21 cellular contexts compared by ENCODE assay signal in the genomic region with DNA sequence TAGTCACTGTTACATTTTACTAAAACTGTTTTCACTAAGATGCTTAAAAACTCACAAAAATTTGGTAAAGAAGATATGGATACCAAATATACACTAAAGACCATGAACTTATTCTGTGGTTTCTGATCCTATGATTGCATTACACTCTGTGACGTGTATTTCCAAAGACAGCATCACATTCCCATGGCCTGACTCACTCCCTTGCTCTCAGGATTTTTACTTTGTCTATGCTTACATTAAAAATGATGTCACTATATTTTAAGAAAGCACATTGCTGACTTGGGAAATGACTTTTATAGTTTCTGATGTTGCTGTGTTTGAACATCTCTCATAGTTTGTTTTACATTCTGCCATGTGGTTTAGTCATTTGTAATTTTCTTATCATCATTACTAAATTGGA.
DNase-seq lines count a peak whose midpoint lies in the region; ATAC-seq and TF ChIP-seq lines count a peak whose summit lies in the region.
"Had no signal": no experiment of that assay in that cellular context is flagged by ENCODE, and none has a peak within 500 bp of the region (broad histone marks: within the 10 kb centered on the region; RNA-seq: fewer than 3 reads in every experiment).

No MANE protein-coding gene starts in this region.

- peak; percentile 2 for DNase-seq in Caki2 (ENCODE audit: low read depth)
- DNase-seq in RWPE2 (ENCODE audit: low spot score), result no peak
- peak; percentile 8 for DNase-seq in dermis blood vessel endothelial cell
- peak; percentile 73 for DNase-seq in iris pigment epithelial cell (ENCODE audit: low read depth)
- DNase-seq in amniotic stem cell (lab: John Stamatoyannopoulos, UW), result no peak
- no peak for DNase-seq in suprapubic skin (ENCODE audit: low spot score in 2 of 2)
- DNase-seq: activated CD4-positive, alpha-beta memory T cell treated with anti-CD3 and anti-CD28 coated beads for 36 hours; activated naive CD4-positive, alpha-beta T cell treated with Interleukin-2 at 50 U/mL for 16 hours; activated T-cell treated with anti-CD3 and anti-CD28 coated beads for 4 hours; anterior cingulate cortex; CD4-positive, CD25-positive, alpha-beta regulatory T cell; NCI-H526; retina; Right ventricle myocardium superior; T-helper 2 cell had no signal

- no peak for TF ChIP-seq EP300 in suprapubic skin (IDR thresholded peaks at IDR 0.05)

- H3K9me3 ChIP-seq in RWPE2 (ENCODE audit: severe bottlenecking), result no peaks in the 10 kb centered on the region
- H3K9me3 ChIP-seq in suprapubic skin, result no peaks in the 10 kb centered on the region
- H3K9me3 ChIP-seq: neutrophil, thoracic aorta had no signal

- TF ChIP-seq CTCF in RWPE2 (IDR thresholded peaks at IDR 0.05; ENCODE audit: poor library complexity, severe bottlenecking) (no peak), suprapubic skin (IDR thresholded peaks at IDR 0.05) (no peak)

- H3K36me3 ChIP-seq in RWPE2 (ENCODE audit: low read depth), result no peaks in the 10 kb centered on the region
- H3K36me3 ChIP-seq in suprapubic skin, result no peaks in the 10 kb centered on the region
- H3K36me3 ChIP-seq: neutrophil, thoracic aorta had no signal

- H3K27ac ChIP-seq in RWPE2 (ENCODE audit: poor library complexity, severe bottlenecking) (no peak overlapping the region), suprapubic skin (no peak overlapping the region)
- H3K27ac ChIP-seq: KMS-11, neutrophil, thoracic aorta had no signal

- no peak for TF ChIP-seq POLR2A in suprapubic skin (IDR thresholded peaks at IDR 0.05)

- 21% methylated on average over 1 of the region's 1 CpG for WGBS in suprapubic skin

- in situ Hi-C loops in Caki2 (cut with HindIII; ENCODE audit: low pct_unique_long_range_greater_than_20kb, low sequenced_read_pairs), result no loop called here

- H3K4me1 ChIP-seq in RWPE2 (ENCODE audit: insufficient read depth, poor library complexity, severe bottlenecking) (no peaks in the 10 kb centered on the region), suprapubic skin (no peaks in the 10 kb centered on the region)

- H3K27me3 ChIP-seq in RWPE2 (ENCODE audit: insufficient read depth, poor library complexity, severe bottlenecking) (no peaks in the 10 kb centered on the region), suprapubic skin (no peaks in the 10 kb centered on the region)
- H3K27me3 ChIP-seq: neutrophil had no signal

- H3K4me3 ChIP-seq in RWPE2 (ENCODE audit: severe bottlenecking) (no peak overlapping the region), suprapubic skin (no peak overlapping the region)
- H3K4me3 ChIP-seq: thoracic aorta had no signal

- peak; percentile 31; the same call in 1 of the 3 replicates for ATAC-seq in RWPE2 (ENCODE audit: low read depth)
- no peak for ATAC-seq in GM21515 (IDR thresholded peaks at IDR 0.05; ENCODE audit: unreplicated experiment)
- ATAC-seq in HG02798 (IDR thresholded peaks at IDR 0.05; ENCODE audit: poor library complexity, unreplicated experiment), result no peak
- ATAC-seq: WTC11 had no signal

Comparison
In these comparisons a context has a peak if more than half of its experiments do, and no peak if none do; other contexts are left out.
1. DNase-seq: peak in Caki2 (single experiment), dermis blood vessel endothelial cell (single experiment) and iris pigment epithelial cell (single experiment); none in RWPE2 (single experiment), amniotic stem cell (single experiment) and suprapubic skin (0 of 2).